ENCODE assay signal across 8 cellular contexts in the genomic region with DNA sequence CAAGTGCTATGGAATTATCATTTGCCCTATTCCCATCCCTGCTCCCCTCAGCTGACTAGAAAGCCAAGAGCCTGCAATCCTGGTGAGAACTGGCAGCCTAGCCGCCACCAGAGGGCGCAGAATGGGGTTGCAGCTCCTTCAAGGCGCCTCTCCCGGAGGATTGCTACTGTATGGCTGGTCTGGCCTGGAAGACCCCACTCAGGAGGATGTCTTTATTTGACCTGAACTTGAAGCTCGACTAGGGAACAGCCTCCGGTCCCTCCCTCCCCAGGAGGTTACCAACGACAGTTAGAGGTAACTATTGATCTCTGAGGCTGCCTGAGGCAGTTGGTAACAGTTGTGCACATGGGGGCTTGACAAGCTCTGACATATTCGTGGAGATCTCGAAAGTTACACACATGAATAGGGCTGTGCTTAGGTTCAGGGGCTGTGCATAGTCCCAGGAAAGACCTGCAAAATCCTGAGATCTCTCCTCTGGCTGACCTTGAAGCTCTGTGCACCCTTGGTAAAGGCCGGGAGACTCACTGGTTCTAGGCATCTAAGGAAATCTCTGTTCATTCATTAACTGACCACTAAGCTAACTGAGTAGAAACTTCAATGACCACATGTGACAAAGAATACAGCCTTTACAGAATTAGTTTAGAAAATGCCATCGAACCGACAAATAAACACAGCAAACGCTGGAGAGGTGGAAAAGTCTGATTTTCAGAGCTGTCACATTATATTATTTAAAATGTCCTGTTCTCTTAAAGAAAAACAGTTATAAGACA.
DNase-seq lines count a peak whose midpoint lies in the region; ATAC-seq and TF ChIP-seq lines count a peak whose summit lies in the region.

No MANE protein-coding gene starts in this region.

- H3K4me1 ChIP-seq in Karpas-422 (ENCODE audit: low read length) (no peaks in the 10 kb centered on the region), gastrocnemius medialis (no peaks in the 10 kb centered on the region)

- intact Hi-C loops in gastrocnemius medialis (cut with DNase I; ENCODE audit: low total_unique reads): loop anchor here (5.0 kb wide), 1 partner anchor 315 kb away; no protein-coding TSS in a partner anchor

- TF ChIP-seq CTCF in GM10266 (IDR thresholded peaks at IDR 0.05; ENCODE audit: control insufficient read depth, insufficient read depth, low read depth, missing control alignments) (peak; percentile 94), gastrocnemius medialis (IDR thresholded peaks at IDR 0.05 in 4 of 5, conservative IDR thresholded peaks at IDR 0.05 in 1 of 5) (peak in 4 of 5 experiments; percentile 39 to 73 (median 62))

- H3K9ac ChIP-seq in Karpas-422 (ENCODE audit: low read length): no peak overlapping the region

- ATAC-seq in GM21825 (IDR thresholded peaks at IDR 0.05; ENCODE audit: unreplicated experiment) (peak; percentile 98), gastrocnemius medialis (no peak)

- in situ Hi-C loops in gastrocnemius medialis (cut with MboI; ENCODE audit: low sequenced_read_pairs in 4 of 4): no loop called here

- H3K4me3 ChIP-seq in Karpas-422 (ENCODE audit: low read length): no peak overlapping the region
- H3K4me3 ChIP-seq in gastrocnemius medialis: no peak overlapping the region

- H4K20me1 ChIP-seq in Karpas-422 (ENCODE audit: insufficient read depth, low read depth, low read length): no peaks in the 10 kb centered on the region

- H3K9me2 ChIP-seq in Karpas-422 (replicated peaks; ENCODE audit: insufficient read depth, low read length): no peaks in the 10 kb centered on the region

- H3K27ac ChIP-seq in Karpas-422 (ENCODE audit: low read length) (no peak overlapping the region), gastrocnemius medialis (no peak overlapping the region)

- H2AFZ ChIP-seq in Karpas-422 (ENCODE audit: low read length): no peak overlapping the region

- H3K27me3 ChIP-seq in Karpas-422 (ENCODE audit: low read length): no peaks in the 10 kb centered on the region
- H3K27me3 ChIP-seq in gastrocnemius medialis: no peaks in the 10 kb centered on the region

- no peak overlapping the region for H3K4me2 ChIP-seq in Karpas-422 (ENCODE audit: low read depth, low read length, poor library complexity, severe bottlenecking)

- H3K9me3 ChIP-seq in Karpas-422 (ENCODE audit: low read length): no peaks in the 10 kb centered on the region
- no peaks in the 10 kb centered on the region for H3K9me3 ChIP-seq in gastrocnemius medialis

- TF ChIP-seq POLR2A in gastrocnemius medialis (IDR thresholded peaks at IDR 0.05): no peak

- DNase-seq in GM10266 (ENCODE audit: extremely low spot score) (peak; percentile 47), Karpas-422 (peak; percentile 82), SW480 (ENCODE audit: low spot score) (peak; percentile 65), amygdala (lab: John Stamatoyannopoulos, UW) (peak in 44 of 56 donors; percentile 1 to 75 (median 22)), hepatic stellate cell (ENCODE audit: low spot score) (peak; percentile 24), gastrocnemius medialis (peak; percentile 22), NCI-H774 (lab: John Stamatoyannopoulos, UW) (no peak)

- H3K79me2 ChIP-seq in Karpas-422 (ENCODE audit: low read length): no peaks in the 10 kb centered on the region

- H3K36me3 ChIP-seq in Karpas-422 (ENCODE audit: insufficient read depth, low read length) (no peaks in the 10 kb centered on the region), gastrocnemius medialis (no peaks in the 10 kb centered on the region)
